Comparison of ENCODE assay signal across 8 cellular contexts in genomic region chr21:36526104-36526503, GRCh38. TPM values are rescaled to one million over a fixed set of nuclear protein-coding genes. Genes with fewer than 3 reads are reported as not detected.
"Had no signal": no experiment of that assay in that cellular context is flagged by ENCODE, and none has a peak within 500 bp of the region (broad histone marks: within the 10 kb centered on the region; RNA-seq: fewer than 3 reads in every experiment).

No MANE protein-coding gene starts in this region.

- FAIRE-seq: G401.6, GM12891, GM12892, GM18507, GM19239 had no signal

- DNase-seq: GDM1, GF-D8 had no signal

RNA-seq across cellular contexts. Expression of gene CLDN14, which starts 46.2 kb away (rescaled TPM):
- total RNA-seq: G401 had no signal
